ENCODE assay signal across 16 cellular contexts in the genomic region with DNA sequence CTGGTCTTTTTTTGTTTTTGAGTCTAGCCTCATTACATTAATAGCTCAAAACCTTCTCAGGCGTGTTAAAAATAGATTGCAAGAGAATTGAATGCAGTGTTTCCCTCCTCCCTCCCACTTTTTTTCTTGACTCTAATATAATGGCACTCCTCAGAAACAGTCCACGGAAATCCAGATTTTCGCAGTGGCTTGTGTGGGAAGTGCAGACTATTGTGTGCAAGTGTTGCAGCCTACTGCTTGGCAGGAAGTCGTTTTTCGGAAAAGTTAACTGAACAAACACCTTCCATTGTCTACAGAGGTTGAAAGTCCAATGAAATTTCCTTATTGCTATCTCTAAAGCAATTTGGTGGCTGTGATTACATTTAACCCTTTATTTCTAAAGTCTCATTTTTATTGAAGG.
A peak's percentile ranks its signal among the peaks of the same experiment; 100 is the strongest.
DNase-seq lines count a peak whose midpoint lies in the region; ATAC-seq and TF ChIP-seq lines count a peak whose summit lies in the region.
"Had no signal": no experiment of that assay in that cellular context is flagged by ENCODE, and none has a peak within 500 bp of the region (broad histone marks: within the 10 kb centered on the region; RNA-seq: fewer than 3 reads in every experiment).

No MANE protein-coding gene starts in this region.

- no peaks in the 10 kb centered on the region for H3K27me3 Mint-ChIP-seq in progenitor cell of endocrine pancreas
- H3K27me3 Mint-ChIP-seq: activated B cell treated with CpG ODN at 0.5 μM for 24 hours had no signal

- peaks cover 6% of the 10 kb centered on the region for H3K36me3 Mint-ChIP-seq in progenitor cell of endocrine pancreas (ENCODE audit: insufficient read depth)

- 21 to 25% methylated on average over 5 of the region's 5 CpGs for WGBS in heart right ventricle, 2 donors

- DNase-seq in COLO829 (ENCODE audit: low spot score) (peak; percentile 56), heart right ventricle (peak in 1 of 2 donors; percentile 55), progenitor cell of endocrine pancreas (ENCODE audit: low spot score, unreplicated experiment) (no peak), NCI-H2029 treated with DMSO at 0.1 percent for 48 hours (lab: John Stamatoyannopoulos, UW) (no peak), foreskin fibroblast (no peak)
- DNase-seq: activated B cell treated with CpG ODN at 0.5 μM for 24 hours; GF-D8; mesenchymal stem cell; NCI-H1092 treated with DMSO at 0.1 percent for 48 hours; NCI-H2171; stimulated activated naive CD4-positive, alpha-beta T cell treated with Interleukin-2 at 50 U/mL for 16 hours had no signal

- intact Hi-C loops in heart right ventricle (cut with DNase I): no loop called here

- TF ChIP-seq CTCF in heart right ventricle (IDR thresholded peaks at IDR 0.05) (peak in 3 of 9 donors; percentile 21 to 33 (median 32)), progenitor cell of endocrine pancreas (IDR thresholded peaks at IDR 0.05; ENCODE audit: unreplicated experiment) (peak; percentile 15), foreskin fibroblast (IDR thresholded peaks at IDR 0.05; ENCODE audit: low read depth, low read length) (no peak)

- no peak overlapping the region for H3K4me3 Mint-ChIP-seq in progenitor cell of endocrine pancreas (ENCODE audit: low read depth)
- H3K4me3 Mint-ChIP-seq: activated B cell treated with CpG ODN at 0.5 μM for 24 hours had no signal

- H3K9me3 Mint-ChIP-seq in progenitor cell of endocrine pancreas (ENCODE audit: low read depth): peaks cover 27% of the 10 kb centered on the region

- H3K9me3 ChIP-seq in heart right ventricle: peaks cover 0 to 20% (median 7%) of the 10 kb centered on the region in 11 donors

- peak overlapping the region in 4 of 10 donors; percentile 9 to 46 (median 34) for H3K27ac ChIP-seq in heart right ventricle

- ATAC-seq in SK-N-SH treated with all-trans-retinoic acid at 6 μM for 48 hours (peak; percentile 70), heart right ventricle (peak; percentile 53 to 98 (median 92)), HG02981 (IDR thresholded peaks at IDR 0.05; ENCODE audit: unreplicated experiment) (no peak), GM21717 (IDR thresholded peaks at IDR 0.05; ENCODE audit: unreplicated experiment) (no peak)
- ATAC-seq: HCT116 had no signal

- no peak overlapping the region for H3K4me3 ChIP-seq in heart right ventricle
- H3K4me3 ChIP-seq in foreskin fibroblast (ENCODE audit: low read depth in 1 of 2, low read length in 2 of 2): no peak overlapping the region
- H3K4me3 ChIP-seq: dorsolateral prefrontal cortex had no signal

- no peaks in the 10 kb centered on the region for H3K36me3 ChIP-seq in heart right ventricle

- H3K4me1 Mint-ChIP-seq in progenitor cell of endocrine pancreas (ENCODE audit: low read depth): peaks cover 11% of the 10 kb centered on the region
- H3K4me1 Mint-ChIP-seq: activated B cell treated with CpG ODN at 0.5 μM for 24 hours had no signal

- H3K4me1 ChIP-seq in heart right ventricle: peaks cover 0 to 26% (median 10%) of the 10 kb centered on the region in 9 donors

- H3K27ac Mint-ChIP-seq in progenitor cell of endocrine pancreas: peak overlapping the region; percentile 79
- H3K27ac Mint-ChIP-seq: activated B cell treated with CpG ODN at 0.5 μM for 24 hours had no signal

- H3K27me3 ChIP-seq in heart right ventricle: peaks cover 0 to 4% (median 0%) of the 10 kb centered on the region in 7 donors
- H3K27me3 ChIP-seq: dorsolateral prefrontal cortex had no signal

TF ChIP-seq in SK-N-SH treated with all-trans-retinoic acid at 6 μM for 48 hours, 23 proteins besides CTCF, POLR2A, EP300 and RAD21:
- TF ChIP-seq ZNF8 (CRISPR knock-in tag; IDR thresholded peaks at IDR 0.05): no peak
- TF ChIP-seq TSHZ2 (CRISPR knock-in tag; IDR thresholded peaks at IDR 0.05): no peak

Comparison
In these comparisons a context has a peak if more than half of its experiments do, and no peak if none do; other contexts are left out.
1. ATAC-seq: peak in SK-N-SH treated with all-trans-retinoic acid at 6 μM for 48 hours (single experiment) and heart right ventricle (8 of 8); none in HG02981 (single experiment) and GM21717 (single experiment).